ENCODE assay signal across 7 cellular contexts in the genomic region with DNA sequence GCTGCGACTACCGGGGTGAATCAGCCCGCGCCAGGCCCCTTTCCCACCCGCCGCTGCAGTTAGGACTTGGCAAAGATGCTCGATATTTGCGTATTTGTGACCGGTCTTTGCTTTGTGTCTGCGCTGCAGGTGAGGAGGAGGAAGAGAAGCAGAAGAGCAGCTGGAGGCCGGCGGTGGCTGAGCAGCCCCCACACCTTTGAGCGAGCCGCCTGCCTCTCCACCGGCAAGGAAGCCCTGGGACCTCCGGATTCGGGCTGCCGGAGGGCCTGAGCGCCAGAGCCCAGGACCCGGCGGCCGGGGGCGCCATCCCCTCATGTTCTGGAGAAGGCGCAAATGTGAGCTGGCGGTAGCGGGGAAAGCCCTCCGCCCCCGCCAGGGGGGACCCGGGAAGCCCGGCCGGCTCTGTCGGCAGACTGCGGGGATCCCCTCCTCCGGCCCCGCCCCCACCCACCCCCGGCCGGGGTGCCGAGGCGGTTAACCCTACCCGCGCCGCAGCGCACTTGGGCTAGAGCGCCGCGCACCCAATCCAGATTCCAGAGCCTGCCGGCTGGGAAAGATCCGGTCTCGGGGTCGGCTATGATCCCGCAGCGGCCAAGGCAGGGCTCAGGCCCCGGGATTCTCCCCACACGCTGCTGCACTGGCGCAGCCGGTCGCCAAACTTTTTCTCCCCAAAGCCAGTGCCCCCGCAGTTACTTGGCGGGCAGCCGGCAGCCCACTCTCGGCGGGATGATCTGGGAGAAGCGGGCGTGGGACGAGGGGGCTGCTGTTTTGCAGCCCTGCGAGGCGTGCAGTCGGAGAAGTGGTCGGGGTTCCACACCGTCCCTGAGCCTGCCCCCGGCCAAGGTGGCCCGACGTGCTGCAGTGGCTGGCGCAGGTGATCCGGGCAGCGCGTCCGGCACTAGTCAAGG. TPM values are rescaled to one million over a fixed set of nuclear protein-coding genes. Genes with fewer than 3 reads are reported as not detected.
DNase-seq lines count a peak whose midpoint lies in the region; ATAC-seq, FAIRE-seq and TF ChIP-seq lines count a peak whose summit lies in the region.

No MANE protein-coding gene starts in this region.

- peaks cover 65% of the 10 kb centered on the region for H3K27me3 Mint-ChIP-seq in osteocyte (ENCODE audit: unreplicated experiment)
- H3K27me3 Mint-ChIP-seq in naive thymus-derived CD4-positive, alpha-beta T cell, result peaks cover 39 to 65% (median 54%) of the 10 kb centered on the region in 5 donors

- H3K4me3 ChIP-seq in naive thymus-derived CD4-positive, alpha-beta T cell (ENCODE audit: low read length), result no peak overlapping the region

- POLR2A ChIA-PET in RWPE1 (lab: Yijun Ruan, JAX; ENCODE audit: low non-redundant PET), result no interaction called here
- POLR2A ChIA-PET in naive thymus-derived CD4-positive, alpha-beta T cell (lab: Charles Lee), result no interaction called here

- peaks cover 24% of the 10 kb centered on the region for H3K4me1 Mint-ChIP-seq in osteocyte (ENCODE audit: unreplicated experiment)
- peaks cover 0 to 11% (median 5%) of the 10 kb centered on the region in 7 donors for H3K4me1 Mint-ChIP-seq in naive thymus-derived CD4-positive, alpha-beta T cell

- no peaks in the 10 kb centered on the region for H3K4me1 ChIP-seq in naive thymus-derived CD4-positive, alpha-beta T cell (ENCODE audit: control insufficient read depth in 2 of 2, insufficient read depth in 2 of 2, low read length in 2 of 2)

- H3K27ac Mint-ChIP-seq in osteocyte (ENCODE audit: unreplicated experiment), result no peak overlapping the region
- H3K27ac Mint-ChIP-seq in naive thymus-derived CD4-positive, alpha-beta T cell, result peak overlapping the region in 1 of 9 donors; percentile 42

- intact Hi-C loops in naive thymus-derived CD4-positive, alpha-beta T cell (cut with micrococcal nuclease), result no loop called here

- DNase-seq in RWPE1 (ENCODE audit: low spot score) (peak; percentile 11), frontal cortex (ENCODE audit: low spot score in 2 of 2) (peak; percentile 67 to 70), osteocyte (ENCODE audit: extremely low spot score, unreplicated experiment) (no peak), T-helper 1 cell (no peak)
- DNase-seq in naive thymus-derived CD4-positive, alpha-beta T cell, result no peak

- H3K36me3 Mint-ChIP-seq in osteocyte (ENCODE audit: unreplicated experiment), result no peaks in the 10 kb centered on the region
- H3K36me3 Mint-ChIP-seq in naive thymus-derived CD4-positive, alpha-beta T cell, result no peaks in the 10 kb centered on the region

- no peak overlapping the region for H3K27ac ChIP-seq in RWPE1
- no peak overlapping the region for H3K27ac ChIP-seq in naive thymus-derived CD4-positive, alpha-beta T cell (ENCODE audit: low read depth, low read length)

- TF ChIP-seq POLR2A in GM18505 (IDR thresholded peaks at IDR 0.05; ENCODE audit: borderline replicate concordance, extremely low read depth, insufficient read depth, insufficient read length), result no peak

- H3K9me3 ChIP-seq in naive thymus-derived CD4-positive, alpha-beta T cell (ENCODE audit: control insufficient read depth in 2 of 3, low read length in 3 of 3), result no peaks in the 10 kb centered on the region

- TF ChIP-seq CTCF in RWPE1 (conservative IDR thresholded peaks at IDR 0.05; ENCODE audit: low read depth) (no peak), osteocyte (IDR thresholded peaks at IDR 0.05) (peak; percentile 38)

- no peak for FAIRE-seq in frontal cortex (lab: Jason Lieb, UNC)

- peak overlapping the region; percentile 87 for H3K4me3 Mint-ChIP-seq in osteocyte (ENCODE audit: unreplicated experiment)
- no peak overlapping the region for H3K4me3 Mint-ChIP-seq in naive thymus-derived CD4-positive, alpha-beta T cell

- CTCF ChIA-PET in RWPE1 (lab: Yijun Ruan, JAX), result interaction anchor here (0.6 kb wide), 1 partner anchor 87 kb away, joined by 3 read pairs; no protein-coding TSS in a partner anchor
- CTCF ChIA-PET in naive thymus-derived CD4-positive, alpha-beta T cell (lab: Charles Lee), result no interaction called here

- peak; percentile 41 for ATAC-seq in GM18505 (IDR thresholded peaks at IDR 0.05; ENCODE audit: unreplicated experiment)
- ATAC-seq in HG02852 (IDR thresholded peaks at IDR 0.05; ENCODE audit: unreplicated experiment), result peak; percentile 51
- ATAC-seq in naive thymus-derived CD4-positive, alpha-beta T cell, result no peak

- no peaks in the 10 kb centered on the region for H3K27me3 ChIP-seq in naive thymus-derived CD4-positive, alpha-beta T cell (ENCODE audit: control insufficient read depth in 2 of 2, insufficient read depth in 2 of 2, low read length in 2 of 2)

- H3K9me3 Mint-ChIP-seq in osteocyte (ENCODE audit: unreplicated experiment), result no peaks in the 10 kb centered on the region
- H3K9me3 Mint-ChIP-seq in naive thymus-derived CD4-positive, alpha-beta T cell, result peaks cover 0 to 11% (median 1%) of the 10 kb centered on the region in 11 donors

- H3K36me3 ChIP-seq in naive thymus-derived CD4-positive, alpha-beta T cell (ENCODE audit: control insufficient read depth in 2 of 3, insufficient read depth in 3 of 3, low read length in 3 of 3), result no peaks in the 10 kb centered on the region

RNA-seq across cellular contexts. Expression of a gene that starts 0.8 kb away (rescaled TPM):
- total RNA-seq in frontal cortex, result 29.8 TPM
- total RNA-seq in osteocyte, result 0.08 and 0.24 TPM in 2 replicates
- not detected for total RNA-seq in naive thymus-derived CD4-positive, alpha-beta T cell
- polyA plus RNA-seq in naive thymus-derived CD4-positive, alpha-beta T cell, result not detected

Comparison
In these comparisons a context has a peak if more than half of its experiments do, and no peak if none do; other contexts are left out.
1. DNase-seq: peak in RWPE1 (single experiment) and frontal cortex (2 of 2); none in osteocyte (single experiment), naive thymus-derived CD4-positive, alpha-beta T cell (0 of 9) and T-helper 1 cell (0 of 5).
2. RNA of a gene that starts 0.8 kb away (total RNA-seq): 29.8 TPM in frontal cortex (single experiment); 0.08 to 0.24 TPM in osteocyte and not detected in naive thymus-derived CD4-positive, alpha-beta T cell; every median in the first group is over 10 times any median in the second.